Comparison of ENCODE assay signal across 22 cellular contexts in genomic region chr19:6113616-6114188, GRCh38. TPM values are rescaled to one million over a fixed set of nuclear protein-coding genes. Genes with fewer than 3 reads are reported as not detected.
"Had no signal": no experiment of that assay in that cellular context is flagged by ENCODE, and none has a peak within 500 bp of the region (broad histone marks: within the 10 kb centered on the region; RNA-seq: fewer than 3 reads in every experiment).

No MANE protein-coding gene starts in this region.

- H3K27me3 ChIP-seq: foreskin keratinocyte, sigmoid colon, upper lobe of left lung had no signal

- H3K9me3 ChIP-seq: body of pancreas, lower lobe of right lung, sigmoid colon had no signal

- H3K4me1 ChIP-seq: foreskin keratinocyte had no signal

- H3K4me2 ChIP-seq: hepatocyte had no signal

- ATAC-seq: activated CD8-positive, alpha-beta memory T cell treated with anti-CD3 and anti-CD28 coated beads, Interleukin-2, amount 10 ng/mL, durations not matched to agents 7 days and 5 days; activated T-helper 17 cell treated with anti-CD3 and anti-CD28 coated beads, Interleukin-2, amount 50 U/mL, for 72 hours; body of pancreas; foreskin keratinocyte; left colon; lower lobe of right lung had no signal

- H2AFZ ChIP-seq: hepatocyte had no signal

- H3K27ac ChIP-seq: body of pancreas, foreskin keratinocyte, hepatocyte, lower lobe of right lung, sigmoid colon, upper lobe of left lung had no signal

- DNase-seq: activated B cell treated with CpG ODN at 0.5 μM for 24 hours; activated CD4-positive, alpha-beta memory T cell treated with anti-CD3 and anti-CD28 coated beads, Interleukin-2, amount 10 ng/mL, durations not matched to agents 7 days and 5 days; activated CD4-positive, alpha-beta T cell treated with anti-CD3 and anti-CD28 coated beads for 48 hours; activated CD8-positive, alpha-beta memory T cell treated with anti-CD3 and anti-CD28 coated beads, Interleukin-2, amount 10 ng/mL, durations not matched to agents 7 days and 5 days; activated naive CD4-positive, alpha-beta T cell treated with Interleukin-2 at 50 U/mL for 16 hours; activated naive CD8-positive, alpha-beta T cell treated with anti-CD3 and anti-CD28 coated beads, Interleukin-2, amount 10 ng/mL, durations not matched to agents 7 days and 5 days; body of pancreas; foreskin keratinocyte; islet precursor cell; left colon; lower lobe of right lung; nucleus accumbens; posterior cingulate gyrus; sigmoid colon; stimulated activated CD8-positive, alpha-beta memory T cell treated with anti-CD3 and anti-CD28 coated beads, Interleukin-4, amount 100 ng/mL, for 48 hours; stimulated activated naive CD4-positive, alpha-beta T cell treated with Interleukin-2 at 50 U/mL for 16 hours; upper lobe of left lung had no signal

- H3K4me3 ChIP-seq: body of pancreas, hepatocyte, lower lobe of right lung, sigmoid colon, upper lobe of left lung had no signal

- H3K36me3 ChIP-seq: lower lobe of right lung, sigmoid colon, upper lobe of left lung had no signal

- H3K79me2 ChIP-seq: hepatocyte had no signal

RNA-seq across cellular contexts. Expression of gene ACSBG2, which starts 21.8 kb away (rescaled TPM):
- total RNA-seq: activated B cell treated with CpG ODN at 0.5 μM for 24 hours; activated CD8-positive, alpha-beta memory T cell treated with anti-CD3 and anti-CD28 coated beads, Interleukin-2, amount 10 ng/mL, durations not matched to agents 7 days and 5 days; activated naive CD8-positive, alpha-beta T cell treated with anti-CD3 and anti-CD28 coated beads, Interleukin-2, amount 10 ng/mL, durations not matched to agents 7 days and 5 days; activated T-helper 17 cell treated with anti-CD3 and anti-CD28 coated beads, Interleukin-2, amount 50 U/mL, for 72 hours; body of pancreas; cardiac septum; dermis microvascular lymphatic vessel endothelial cell; foreskin keratinocyte; hepatocyte; left colon; renal cortical epithelial cell; sigmoid colon; upper lobe of left lung had no signal
